14 cellular contexts compared by ENCODE assay signal in the genomic region with DNA sequence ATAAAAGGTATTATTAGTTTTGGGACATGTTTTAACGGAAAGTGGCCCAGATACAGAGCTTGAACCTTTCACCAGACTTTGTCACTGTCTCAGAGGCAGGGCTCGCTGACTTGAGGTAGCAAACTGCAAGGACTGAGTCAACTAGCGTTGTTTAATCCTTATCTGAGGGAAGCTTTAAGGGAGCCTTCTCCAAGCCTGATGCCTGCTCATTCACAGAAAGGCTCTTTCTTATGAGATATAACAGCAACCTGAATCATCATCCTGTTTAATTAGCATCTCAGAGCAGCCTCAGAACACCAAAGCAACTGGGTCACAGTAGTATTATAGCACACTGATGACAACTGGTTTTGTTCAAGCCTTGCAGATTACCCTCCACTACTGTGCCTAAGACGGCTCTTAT. TPM values are rescaled to one million over a fixed set of nuclear protein-coding genes. Genes with fewer than 3 reads are reported as not detected.
DNase-seq lines count a peak whose midpoint lies in the region; ATAC-seq, FAIRE-seq and TF ChIP-seq lines count a peak whose summit lies in the region.
"Had no signal": no experiment of that assay in that cellular context is flagged by ENCODE, and none has a peak within 500 bp of the region (broad histone marks: within the 10 kb centered on the region; RNA-seq: fewer than 3 reads in every experiment).

No MANE protein-coding gene starts in this region.

- no peak overlapping the region for H3K4me3 Mint-ChIP-seq in activated T-cell treated with anti-CD3 and anti-CD28 coated beads, Interleukin-2, amount 50 U/mL, for 24 hours
- H3K4me3 Mint-ChIP-seq in CD4-positive, alpha-beta T cell: no peak overlapping the region
- H3K4me3 Mint-ChIP-seq in activated T-helper 17 cell treated with anti-CD3 and anti-CD28 coated beads, Interleukin-2, amount 50 U/mL, for 72 hours: peak overlapping the region; percentile 72
- H3K4me3 Mint-ChIP-seq: H9 had no signal

- no peak for ATAC-seq in CD4-positive, alpha-beta T cell (ENCODE audit: poor library complexity)
- peak; percentile 78 for ATAC-seq in activated T-helper 17 cell treated with anti-CD3 and anti-CD28 coated beads, Interleukin-2, amount 50 U/mL, for 72 hours (replicated peaks)
- ATAC-seq in left lung: no peak
- no peak for ATAC-seq in omental fat pad (ENCODE audit: low FRiP score)
- ATAC-seq in GM21367 (IDR thresholded peaks at IDR 0.05; ENCODE audit: unreplicated experiment): no peak
- ATAC-seq: HepG2, Panc1 had no signal

- H3K27ac ChIP-seq in CD4-positive, alpha-beta T cell (ENCODE audit: low read depth, low read length): no peak overlapping the region
- H3K27ac ChIP-seq in left lung: no peak overlapping the region

- H3K9me3 ChIP-seq in CD4-positive, alpha-beta T cell (ENCODE audit: control insufficient read depth, low read length): no peaks in the 10 kb centered on the region
- no peaks in the 10 kb centered on the region for H3K9me3 ChIP-seq in left lung

- peak; percentile 4 for FAIRE-seq in GM19239 (lab: Jason Lieb, UNC)
- FAIRE-seq: HepG2 had no signal

- H3K27me3 ChIP-seq in CD4-positive, alpha-beta T cell (ENCODE audit: control insufficient read depth, insufficient read depth, low read length): no peaks in the 10 kb centered on the region
- no peaks in the 10 kb centered on the region for H3K27me3 ChIP-seq in left lung

- no peaks in the 10 kb centered on the region for H3K36me3 ChIP-seq in left lung

- TF ChIP-seq CTCF in CD4-positive, alpha-beta T cell (IDR thresholded peaks at IDR 0.05): no peak
- no peak for TF ChIP-seq CTCF in left lung (IDR thresholded peaks at IDR 0.05)
- no peak for TF ChIP-seq CTCF in omental fat pad (IDR thresholded peaks at IDR 0.05)

- CTCF ChIA-PET in CD4-positive, alpha-beta T cell (lab: Charles Lee): interaction anchor here (0.6 to 2.2 kb wide), 2 partner anchors 17 to 260 kb away, joined by 3 to 6 read pairs; no protein-coding TSS in a partner anchor

- no peak for DNase-seq in activated T-cell treated with anti-CD3 and anti-CD28 coated beads, Interleukin-2, amount 50 U/mL, for 24 hours
- no peak for DNase-seq in activated T-cell treated with anti-CD3 and anti-CD28 coated beads, Interleukin-2, amount 50 U/mL, for 1 hour
- no peak for DNase-seq in CD4-positive, alpha-beta T cell
- no peak for DNase-seq in GM19239 (ENCODE audit: insufficient read length, low spot score)
- DNase-seq in left lung: no peak
- DNase-seq in omental fat pad (ENCODE audit: low spot score): no peak
- DNase-seq: H9, NCI-H187 treated with DMSO at 0.1 percent for 48 hours, NCI-H2171, Right ventricle myocardium superior had no signal

- H3K27me3 Mint-ChIP-seq in activated T-cell treated with anti-CD3 and anti-CD28 coated beads, Interleukin-2, amount 50 U/mL, for 24 hours: no peaks in the 10 kb centered on the region
- H3K27me3 Mint-ChIP-seq in CD4-positive, alpha-beta T cell: no peaks in the 10 kb centered on the region
- no peaks in the 10 kb centered on the region for H3K27me3 Mint-ChIP-seq in activated T-helper 17 cell treated with anti-CD3 and anti-CD28 coated beads, Interleukin-2, amount 50 U/mL, for 72 hours

- POLR2A ChIA-PET in CD4-positive, alpha-beta T cell (lab: Charles Lee): no interaction called here

- H3K9me3 Mint-ChIP-seq in activated T-cell treated with anti-CD3 and anti-CD28 coated beads, Interleukin-2, amount 50 U/mL, for 24 hours: no peaks in the 10 kb centered on the region
- H3K9me3 Mint-ChIP-seq in CD4-positive, alpha-beta T cell: no peaks in the 10 kb centered on the region
- no peaks in the 10 kb centered on the region for H3K9me3 Mint-ChIP-seq in activated T-helper 17 cell treated with anti-CD3 and anti-CD28 coated beads, Interleukin-2, amount 50 U/mL, for 72 hours
- H3K9me3 Mint-ChIP-seq: H9 had no signal

- no peak overlapping the region for H3K4me3 ChIP-seq in left lung

- peak overlapping the region; percentile 63 for H3K27ac Mint-ChIP-seq in activated T-cell treated with anti-CD3 and anti-CD28 coated beads, Interleukin-2, amount 50 U/mL, for 24 hours
- peak overlapping the region; percentile 83 for H3K27ac Mint-ChIP-seq in CD4-positive, alpha-beta T cell
- H3K27ac Mint-ChIP-seq in activated T-helper 17 cell treated with anti-CD3 and anti-CD28 coated beads, Interleukin-2, amount 50 U/mL, for 72 hours: peak overlapping the region; percentile 71
- H3K27ac Mint-ChIP-seq: H9 had no signal

- peaks cover 0 to 8% of the 10 kb centered on the region in 2 donors for H3K4me1 ChIP-seq in left lung

- peaks cover 41% of the 10 kb centered on the region for H3K36me3 Mint-ChIP-seq in activated T-cell treated with anti-CD3 and anti-CD28 coated beads, Interleukin-2, amount 50 U/mL, for 24 hours (ENCODE audit: low read depth)
- H3K36me3 Mint-ChIP-seq in CD4-positive, alpha-beta T cell (ENCODE audit: low read depth): peaks cover 16% of the 10 kb centered on the region
- peaks cover 33% of the 10 kb centered on the region for H3K36me3 Mint-ChIP-seq in activated T-helper 17 cell treated with anti-CD3 and anti-CD28 coated beads, Interleukin-2, amount 50 U/mL, for 72 hours (ENCODE audit: low read depth)

- H3K4me1 Mint-ChIP-seq in activated T-cell treated with anti-CD3 and anti-CD28 coated beads, Interleukin-2, amount 50 U/mL, for 24 hours (ENCODE audit: low read depth): peaks cover 91% of the 10 kb centered on the region
- H3K4me1 Mint-ChIP-seq in CD4-positive, alpha-beta T cell (ENCODE audit: low read depth): peaks cover 94% of the 10 kb centered on the region
- peaks cover 66% of the 10 kb centered on the region for H3K4me1 Mint-ChIP-seq in activated T-helper 17 cell treated with anti-CD3 and anti-CD28 coated beads, Interleukin-2, amount 50 U/mL, for 72 hours

- intact Hi-C loops in CD4-positive, alpha-beta T cell (cut with DNase I, micrococcal nuclease): no loop called here
- intact Hi-C loops in left lung (cut with DNase I): no loop called here

RNA-seq across cellular contexts. Expression of gene CYP2D6, which starts 54.2 kb away (rescaled TPM):
- 1 to 10 TPM; 7.4 to 7.5 TPM for total RNA-seq in CD4-positive, alpha-beta T cell
- 1 to 10 TPM; 5.5 to 6.3 TPM for total RNA-seq in activated T-helper 17 cell treated with anti-CD3 and anti-CD28 coated beads, Interleukin-2, amount 50 U/mL, for 72 hours
- 1 to 10 TPM in 1 of 2 donors, under 1 TPM in 1; 0.96 to 1.1 TPM for total RNA-seq in left lung
- 1 to 10 TPM in 1 of 4 donors, under 1 TPM in 3; 0.28 to 1.1 (median 0.49) TPM for total RNA-seq in omental fat pad
- total RNA-seq: Right ventricle myocardium superior had no signal
